Comparison of ENCODE assay signal across 8 cellular contexts in genomic region chr1:246214708-246215504, GRCh38.
A peak's percentile ranks its signal among the peaks of the same experiment; 100 is the strongest.
DNase-seq lines count a peak whose midpoint lies in the region; ATAC-seq lines count a peak whose summit lies in the region.

No MANE protein-coding gene starts in this region.

- peak; percentile 93 for ATAC-seq in GM21390 (IDR thresholded peaks at IDR 0.05; ENCODE audit: unreplicated experiment)
- ATAC-seq in HG03558 (IDR thresholded peaks at IDR 0.05; ENCODE audit: extremely low read depth, unreplicated experiment), result peak; percentile 97

- DNase-seq in DMS53 (lab: John Stamatoyannopoulos, UW) (peak; percentile 91), SHP77 (lab: John Stamatoyannopoulos, UW) (peak; percentile 83 to 91), globus pallidus (ENCODE audit: low spot score) (peak; percentile 61), activated gamma-delta T cell (lab: John Stamatoyannopoulos, UW) (no peak), NCI-H1417 treated with DMSO at 0.1 percent for 48 hours (lab: John Stamatoyannopoulos, UW) (no peak)
- no peak for DNase-seq in stimulated activated CD4-positive, alpha-beta T cell treated with anti-CD3 and anti-CD28 coated beads, Interleukin-2, amount 100 ng/mL, for 48 hours

Comparison
In these comparisons a context has a peak if more than half of its experiments do, and no peak if none do; other contexts are left out.
1. DNase-seq: peak in DMS53 (single experiment), SHP77 (2 of 2) and globus pallidus (single experiment); none in activated gamma-delta T cell (single experiment), stimulated activated CD4-positive, alpha-beta T cell treated with anti-CD3 and anti-CD28 coated beads, Interleukin-2, amount 100 ng/mL, for 48 hours (0 of 2) and NCI-H1417 treated with DMSO at 0.1 percent for 48 hours (single experiment).